Comparison of ENCODE assay signal across 27 cellular contexts in the genomic region with DNA sequence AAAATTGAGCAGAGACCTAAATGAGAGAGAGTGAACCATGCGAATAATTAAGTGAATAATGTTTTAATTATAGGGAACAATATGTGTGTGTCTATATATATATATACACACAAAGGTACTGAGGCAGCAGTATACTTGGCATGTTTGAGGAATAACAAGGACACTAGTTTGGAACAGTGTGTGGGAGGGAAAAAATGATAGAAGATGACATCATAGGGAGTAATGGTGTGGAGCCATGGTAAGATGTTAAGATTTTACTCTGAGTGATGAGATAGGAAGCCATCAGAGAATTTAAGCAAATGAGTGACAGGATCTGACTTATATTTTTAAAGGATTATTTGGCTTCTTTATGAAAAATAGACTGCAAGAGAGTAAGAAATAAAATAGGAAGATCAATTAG.
"Had no signal": no experiment of that assay in that cellular context is flagged by ENCODE, and none has a peak within 500 bp of the region (broad histone marks: within the 10 kb centered on the region; RNA-seq: fewer than 3 reads in every experiment).

No MANE protein-coding gene starts in this region.

- H3K4me1 Mint-ChIP-seq: naive B cell, natural killer cell had no signal

- H3K27ac ChIP-seq: left ventricle myocardium inferior, neural progenitor cell, neutrophil, parathyroid adenoma, right atrium auricular region, skin epidermis, stomach, thoracic aorta, tibial artery, uterus had no signal

- H3K4me3 Mint-ChIP-seq: mesothelial cell of epicardium; naive B cell; natural killer cell; nephron progenitor cell; neural progenitor cell; stimulated activated naive B cell treated with anti-CD40 and anti-IgM and Interleukin-4, amounts not matched to agents 10 μg/mL and 1 μg/mL and 100 μg/mL, for 72 hours had no signal

- H3K9me3 ChIP-seq: uterus had no signal

- H3K36me3 ChIP-seq: left ventricle myocardium inferior, neural progenitor cell, neutrophil, right atrium auricular region, thoracic aorta, tibial artery, uterus had no signal

- H3K4me1 ChIP-seq: neural progenitor cell, parathyroid adenoma, uterus had no signal

- H3K27ac Mint-ChIP-seq: mesothelial cell of epicardium; naive B cell; natural killer cell; nephron progenitor cell; neural progenitor cell; stimulated activated naive B cell treated with anti-CD40 and anti-IgM and Interleukin-4, amounts not matched to agents 10 μg/mL and 1 μg/mL and 100 μg/mL, for 72 hours had no signal

- H2AFZ ChIP-seq: neural progenitor cell, parathyroid adenoma had no signal

- H3K9ac ChIP-seq: neural progenitor cell, parathyroid adenoma had no signal

- DNase-seq: hippocampal formation; left colon; left ventricle myocardium inferior; mesendoderm; naive B cell; natural killer cell; nephron progenitor cell; occipital lobe; stimulated activated CD4-positive, alpha-beta T cell treated with anti-CD3 and anti-CD28 coated beads, Interleukin-12 subunit alpha, Interleukin-12 subunit beta, amount 100 ng/mL, for 4 hours; stimulated activated CD4-positive, alpha-beta T cell treated with anti-CD3 and anti-CD28 coated beads, Interleukin-15, amount 100 ng/mL, for 24 hours; stimulated activated CD4-positive, alpha-beta T cell treated with anti-CD3 and anti-CD28 coated beads, Interleukin-2, amount 100 ng/mL, for 24 hours; stimulated activated CD4-positive, alpha-beta T cell treated with anti-CD3 and anti-CD28 coated beads, Interleukin-4, amount 100 ng/mL, for 1 hour; stimulated activated naive B cell treated with anti-CD40 and anti-IgM and Interleukin-4, amounts not matched to agents 10 μg/mL and 1 μg/mL and 100 μg/mL, for 72 hours; stimulated activated naive CD8-positive, alpha-beta T cell treated with anti-CD3 and anti-CD28 coated beads, Interleukin-15, Interleukin-2, amounts not matched to agents 100 U/mL and 50 U/mL, for 24 hours; stomach; tibial artery; trophoblast cell; uterus had no signal

- ATAC-seq: left colon; natural killer cell; sciatic nerve; stimulated activated naive B cell treated with anti-CD40 and anti-IgM and Interleukin-4, amounts not matched to agents 10 μg/mL and 1 μg/mL and 100 μg/mL, for 72 hours; stimulated activated naive CD8-positive, alpha-beta T cell treated with anti-CD3 and anti-CD28 coated beads, Interleukin-15, Interleukin-2, amounts not matched to agents 100 U/mL and 50 U/mL, for 24 hours had no signal

- H3K27me3 ChIP-seq: neural progenitor cell, neutrophil, right atrium auricular region, stomach, tibial artery, uterus had no signal

- H3K4me3 ChIP-seq: left ventricle myocardium inferior, lung, neural progenitor cell, right atrium auricular region, skin epidermis, stomach, thoracic aorta, tibial artery, uterus had no signal

- H3K4me2 ChIP-seq: neural progenitor cell had no signal

- H3K79me2 ChIP-seq: parathyroid adenoma had no signal
